ENCODE assay signal across 1 cellular context in the genomic region with DNA sequence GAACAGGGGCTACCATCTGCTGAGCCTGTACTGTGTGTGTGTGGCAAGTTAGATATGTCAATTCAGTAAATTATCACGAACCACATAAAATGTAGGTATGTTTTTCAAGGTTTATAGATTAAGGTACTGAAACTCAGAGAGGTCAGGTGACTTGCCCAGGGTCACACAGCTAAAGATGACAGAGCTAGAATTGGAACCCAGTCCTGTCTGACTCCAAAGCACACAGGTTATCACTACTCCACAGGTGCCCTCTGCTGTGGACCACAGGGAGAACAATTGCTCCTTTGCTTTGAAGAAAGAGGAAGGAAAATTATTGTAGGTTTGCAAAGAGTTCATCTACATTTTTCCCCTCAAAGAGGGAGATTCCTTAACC.
TF ChIP-seq lines count a peak whose summit lies in the region.

No MANE protein-coding gene starts in this region.

TF ChIP-seq in HCT116, 20 proteins besides CTCF, POLR2A, EP300 and RAD21 (continued from another document):
- TF ChIP-seq, protein P1, sequence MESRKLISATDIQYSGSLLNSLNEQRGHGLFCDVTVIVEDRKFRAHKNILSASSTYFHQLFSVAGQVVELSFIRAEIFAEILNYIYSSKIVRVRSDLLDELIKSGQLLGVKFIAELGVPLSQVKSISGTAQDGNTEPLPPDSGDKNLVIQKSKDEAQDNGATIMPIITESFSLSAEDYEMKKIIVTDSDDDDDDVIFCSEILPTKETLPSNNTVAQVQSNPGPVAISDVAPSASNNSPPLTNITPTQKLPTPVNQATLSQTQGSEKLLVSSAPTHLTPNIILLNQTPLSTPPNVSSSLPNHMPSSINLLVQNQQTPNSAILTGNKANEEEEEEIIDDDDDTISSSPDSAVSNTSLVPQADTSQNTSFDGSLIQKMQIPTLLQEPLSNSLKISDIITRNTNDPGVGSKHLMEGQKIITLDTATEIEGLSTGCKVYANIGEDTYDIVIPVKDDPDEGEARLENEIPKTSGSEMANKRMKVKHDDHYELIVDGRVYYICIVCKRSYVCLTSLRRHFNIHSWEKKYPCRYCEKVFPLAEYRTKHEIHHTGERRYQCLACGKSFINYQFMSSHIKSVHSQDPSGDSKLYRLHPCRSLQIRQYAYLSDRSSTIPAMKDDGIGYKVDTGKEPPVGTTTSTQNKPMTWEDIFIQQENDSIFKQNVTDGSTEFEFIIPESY (IDR thresholded peaks at IDR 0.05; ENCODE audit: extremely low read depth, insufficient replicate concordance, low read length): no peak
- no peak for TF ChIP-seq EZH2 (IDR thresholded peaks at IDR 0.05)
- TF ChIP-seq CBX3 (IDR thresholded peaks at IDR 0.05; ENCODE audit: low read depth): no peak
- TF ChIP-seq ZNF274 (IDR thresholded peaks at IDR 0.05; ENCODE audit: low read depth, low read length): no peak
- TF ChIP-seq TCF7L2 (IDR thresholded peaks at IDR 0.05; ENCODE audit: borderline replicate concordance, extremely low read depth, insufficient read depth, insufficient read length): no peak
- no peak for TF ChIP-seq EZH2phosphoT487 (IDR thresholded peaks at IDR 0.05; ENCODE audit: borderline replicate concordance)
- TF ChIP-seq SP1 (IDR thresholded peaks at IDR 0.05; ENCODE audit: low read depth): no peak
- no peak for TF ChIP-seq EGR1 (IDR thresholded peaks at IDR 0.05; ENCODE audit: low read depth)
- TF ChIP-seq ELF1 (IDR thresholded peaks at IDR 0.05; ENCODE audit: borderline replicate concordance, low read depth): no peak
- no peak for TF ChIP-seq CEBPB (IDR thresholded peaks at IDR 0.05; ENCODE audit: low read depth)
- no peak for TF ChIP-seq POLR2AphosphoS5 (IDR thresholded peaks at IDR 0.05; ENCODE audit: low read depth, low read length)
- TF ChIP-seq ZFX (IDR thresholded peaks at IDR 0.05): no peak
